ENCODE assay signal across 34 cellular contexts in the genomic region with DNA sequence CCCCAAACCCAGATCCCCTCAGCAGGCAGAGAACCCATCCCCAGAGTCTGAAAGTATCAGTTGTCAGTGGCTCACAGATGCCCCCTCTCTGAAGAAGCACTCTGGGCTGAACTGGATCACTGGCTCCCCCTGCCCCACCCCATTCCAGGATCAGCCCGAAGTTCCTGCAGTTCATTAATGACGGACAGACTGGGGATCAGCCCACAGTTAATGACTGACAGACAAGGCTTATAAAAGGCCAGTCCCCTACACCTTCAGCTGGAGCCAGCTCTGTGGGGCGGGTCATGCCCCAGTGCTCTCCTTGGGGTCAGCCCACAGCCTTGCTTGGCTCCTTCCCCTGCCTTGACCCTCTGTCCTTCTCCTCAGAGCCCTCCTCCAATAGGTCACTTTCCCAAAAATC. TPM values are rescaled to one million over a fixed set of nuclear protein-coding genes. Genes with fewer than 3 reads are reported as not detected.
"Had no signal": no experiment of that assay in that cellular context is flagged by ENCODE, and none has a peak within 500 bp of the region (broad histone marks: within the 10 kb centered on the region; RNA-seq: fewer than 3 reads in every experiment).

No MANE protein-coding gene starts in this region.

- H3K36me3 ChIP-seq: MG63, SJSA1 had no signal

- H3K4me1 ChIP-seq: SJSA1 had no signal

- H3K4me3 ChIP-seq: MG63, PC-9, SJSA1 had no signal

- H3K27me3 ChIP-seq: MG63, SJSA1 had no signal

- H3K4me2 ChIP-seq: PC-9, SK-N-SH had no signal

- H3K27ac ChIP-seq: PC-9, SJSA1, VCaP had no signal

- FAIRE-seq: bronchial epithelial cell, RCC 7860 had no signal

- H3K9ac ChIP-seq: SK-N-SH had no signal

- ATAC-seq: activated CD8-positive, alpha-beta memory T cell treated with anti-CD3 and anti-CD28 coated beads, Interleukin-2, amount 10 ng/mL, durations not matched to agents 7 days and 5 days; activated naive CD8-positive, alpha-beta T cell treated with anti-CD3 and anti-CD28 coated beads, Interleukin-2, amount 50 U/mL, for 24 hours had no signal

- DNase-seq: activated CD4-positive, alpha-beta memory T cell treated with anti-CD3 and anti-CD28 coated beads, Interleukin-2, amount 10 ng/mL, durations not matched to agents 7 days and 5 days; activated CD4-positive, alpha-beta T cell treated with anti-CD3 and anti-CD28 coated beads for 1 hour; activated CD4-positive, alpha-beta T cell treated with anti-CD3 and anti-CD28 coated beads for 48 hours; activated CD4-positive, CD25-positive, alpha-beta regulatory T cell; activated CD8-positive, alpha-beta memory T cell treated with anti-CD3 and anti-CD28 coated beads for 24 hours; activated CD8-positive, alpha-beta memory T cell treated with anti-CD3 and anti-CD28 coated beads, Interleukin-2, amount 10 ng/mL, durations not matched to agents 7 days and 5 days; activated CD8-positive, alpha-beta memory T cell treated with anti-CD3 and anti-CD28 coated beads, Interleukin-2, amount 50 U/mL, for 48 hours; activated effector memory CD4-positive, alpha-beta T cell treated with Interleukin-2 at 50 U/mL for 16 hours; activated naive CD4-positive, alpha-beta T cell treated with anti-CD3 and anti-CD28 coated beads, Interleukin-2, amount 10 ng/mL, durations not matched to agents 7 days and 5 days; activated naive CD8-positive, alpha-beta T cell treated with anti-CD3 and anti-CD28 coated beads, Interleukin-2, amount 50 U/mL, for 24 hours; activated T-cell treated with anti-CD3 and anti-CD28 coated beads, Interleukin-2, amount 50 U/mL, for 48 hours; anterior cingulate cortex; caudate nucleus; Kasumi-1; KG1; MG63; NCI-H1048; NCI-H1105 treated with DMSO at 0.1 percent for 48 hours; NCI-H1436; NCI-H1694; NCI-H1930; NCI-H2081 treated with DMSO at 0.1 percent for 48 hours; NCI-H226; NCI-H446 treated with DMSO at 0.1 percent for 48 hours; NCI-H524; NCI-H69; NK-92 treated with Interleukin-12 subunit alpha and Interleukin-12 subunit beta, amount 100 ng/mL, for 24 hours; SHP77 treated with DMSO at 0.1 percent for 48 hours; SK-N-SH had no signal

- H2AFZ ChIP-seq: PC-9 had no signal

RNA-seq across cellular contexts. Expression of gene KIAA1755, which starts 21.7 kb away (rescaled TPM):
- total RNA-seq: activated CD4-positive, alpha-beta memory T cell treated with anti-CD3 and anti-CD28 coated beads, Interleukin-2, amount 10 ng/mL, durations not matched to agents 7 days and 5 days; activated CD8-positive, alpha-beta memory T cell treated with anti-CD3 and anti-CD28 coated beads, Interleukin-2, amount 10 ng/mL, durations not matched to agents 7 days and 5 days; bronchial epithelial cell had no signal
